8 cellular contexts compared by ENCODE assay signal in genomic region chr14:93033983-93034670, GRCh38.
DNase-seq lines count a peak whose midpoint lies in the region; ATAC-seq and TF ChIP-seq lines count a peak whose summit lies in the region.

No MANE protein-coding gene starts in this region.

- H3K4me1 ChIP-seq in mucosa of rectum (ENCODE audit: control insufficient read depth in 2 of 2, insufficient read depth in 2 of 2, low read length in 2 of 2) (peaks cover 36 to 46% of the 10 kb centered on the region in 2 donors), body of pancreas (peaks cover 35% of the 10 kb centered on the region)

- no peaks in the 10 kb centered on the region for H3K9me3 Mint-ChIP-seq in T-helper 1 cell treated with Interleukin-12 subunit alpha and Interleukin-12 subunit beta and Interleukin-4 antibody, amounts not matched to agents 30 μg/mL and 1 μg/mL, for 36 hours
- H3K9me3 Mint-ChIP-seq in brain, result peaks cover 0 to 4% (median 0%) of the 10 kb centered on the region in 5 experiments

- peaks cover 20% of the 10 kb centered on the region for H3K4me1 Mint-ChIP-seq in T-helper 1 cell treated with Interleukin-12 subunit alpha and Interleukin-12 subunit beta and Interleukin-4 antibody, amounts not matched to agents 30 μg/mL and 1 μg/mL, for 36 hours (ENCODE audit: low read depth)
- peaks cover 88% of the 10 kb centered on the region for H3K4me1 Mint-ChIP-seq in brain

- peak overlapping the region in 1 of 2 donors; percentile 7 for H3K9ac ChIP-seq in mucosa of rectum (ENCODE audit: low read depth in 1 of 2, low read length in 2 of 2)

- intact Hi-C loops in body of pancreas (cut with DNase I), result no loop called here

- H3K9me3 ChIP-seq in mucosa of rectum (ENCODE audit: control insufficient read depth in 2 of 2, low read length in 2 of 2) (no peaks in the 10 kb centered on the region), body of pancreas (no peaks in the 10 kb centered on the region)

- H3K36me3 ChIP-seq in mucosa of rectum (ENCODE audit: control insufficient read depth in 2 of 2, insufficient read depth in 2 of 2, low read length in 2 of 2), result no peaks in the 10 kb centered on the region
- H3K36me3 ChIP-seq in body of pancreas (replicated peaks in 1 of 2; ENCODE audit: insufficient read depth in 1 of 2, low read depth in 2 of 2), result no peaks in the 10 kb centered on the region

- TF ChIP-seq CTCF in GM10266 (IDR thresholded peaks at IDR 0.05; ENCODE audit: control insufficient read depth, insufficient read depth, low read depth, missing control alignments) (peak; percentile 86), brain (conservative IDR thresholded peaks at IDR 0.05) (peak; percentile 32 to 52), body of pancreas (IDR thresholded peaks at IDR 0.05) (peak in 1 of 7 experiments; percentile 19)

- no peak for TF ChIP-seq POLR2A in body of pancreas (IDR thresholded peaks at IDR 0.05)

- ATAC-seq in HG02571 (IDR thresholded peaks at IDR 0.05; ENCODE audit: unreplicated experiment), result peak; percentile 48
- no peak for ATAC-seq in body of pancreas

- no peaks in the 10 kb centered on the region for H3K36me3 Mint-ChIP-seq in T-helper 1 cell treated with Interleukin-12 subunit alpha and Interleukin-12 subunit beta and Interleukin-4 antibody, amounts not matched to agents 30 μg/mL and 1 μg/mL, for 36 hours (ENCODE audit: low read depth)
- H3K36me3 Mint-ChIP-seq in brain, result no peaks in the 10 kb centered on the region

- DNase-seq in GM10266 (ENCODE audit: extremely low spot score) (peak; percentile 86), body of pancreas (no peak), SIG-M5 (lab: John Stamatoyannopoulos, UW) (no peak), NCI-H2107 (lab: John Stamatoyannopoulos, UW) (no peak)

- no peaks in the 10 kb centered on the region for H3K27me3 ChIP-seq in mucosa of rectum (ENCODE audit: control insufficient read depth in 2 of 2, insufficient read depth in 2 of 2, low read length in 2 of 2)
- no peaks in the 10 kb centered on the region for H3K27me3 ChIP-seq in body of pancreas

- H3K27ac ChIP-seq in mucosa of rectum (ENCODE audit: low read depth in 2 of 2, low read length in 2 of 2), result peak overlapping the region; percentile 11 to 52
- H3K27ac ChIP-seq in body of pancreas, result no peak overlapping the region

- peak overlapping the region; percentile 61 for H3K27ac Mint-ChIP-seq in T-helper 1 cell treated with Interleukin-12 subunit alpha and Interleukin-12 subunit beta and Interleukin-4 antibody, amounts not matched to agents 30 μg/mL and 1 μg/mL, for 36 hours
- peak overlapping the region; percentile 17 to 82 (median 65) for H3K27ac Mint-ChIP-seq in brain

- H3K4me3 Mint-ChIP-seq in T-helper 1 cell treated with Interleukin-12 subunit alpha and Interleukin-12 subunit beta and Interleukin-4 antibody, amounts not matched to agents 30 μg/mL and 1 μg/mL, for 36 hours, result peak overlapping the region; percentile 44
- H3K4me3 Mint-ChIP-seq in brain, result peak overlapping the region in 1 of 5 experiments; percentile 32

- H3K27me3 Mint-ChIP-seq in T-helper 1 cell treated with Interleukin-12 subunit alpha and Interleukin-12 subunit beta and Interleukin-4 antibody, amounts not matched to agents 30 μg/mL and 1 μg/mL, for 36 hours (ENCODE audit: low read depth), result no peaks in the 10 kb centered on the region
- H3K27me3 Mint-ChIP-seq in brain, result peaks cover 4% of the 10 kb centered on the region

- no peak overlapping the region for H3K4me3 ChIP-seq in mucosa of rectum (ENCODE audit: low read length in 2 of 2)
- H3K4me3 ChIP-seq in body of pancreas, result no peak overlapping the region

- WGBS in body of pancreas, 2 donors, result 86 to 98% methylated on average over 6 to 7 of the region's 7 CpGs

Comparison
In these comparisons a context has a peak if more than half of its experiments do, and no peak if none do; other contexts are left out.
1. H3K27ac ChIP-seq: peak in mucosa of rectum (2 of 2); none in body of pancreas (0 of 4).